In the genomic region with DNA sequence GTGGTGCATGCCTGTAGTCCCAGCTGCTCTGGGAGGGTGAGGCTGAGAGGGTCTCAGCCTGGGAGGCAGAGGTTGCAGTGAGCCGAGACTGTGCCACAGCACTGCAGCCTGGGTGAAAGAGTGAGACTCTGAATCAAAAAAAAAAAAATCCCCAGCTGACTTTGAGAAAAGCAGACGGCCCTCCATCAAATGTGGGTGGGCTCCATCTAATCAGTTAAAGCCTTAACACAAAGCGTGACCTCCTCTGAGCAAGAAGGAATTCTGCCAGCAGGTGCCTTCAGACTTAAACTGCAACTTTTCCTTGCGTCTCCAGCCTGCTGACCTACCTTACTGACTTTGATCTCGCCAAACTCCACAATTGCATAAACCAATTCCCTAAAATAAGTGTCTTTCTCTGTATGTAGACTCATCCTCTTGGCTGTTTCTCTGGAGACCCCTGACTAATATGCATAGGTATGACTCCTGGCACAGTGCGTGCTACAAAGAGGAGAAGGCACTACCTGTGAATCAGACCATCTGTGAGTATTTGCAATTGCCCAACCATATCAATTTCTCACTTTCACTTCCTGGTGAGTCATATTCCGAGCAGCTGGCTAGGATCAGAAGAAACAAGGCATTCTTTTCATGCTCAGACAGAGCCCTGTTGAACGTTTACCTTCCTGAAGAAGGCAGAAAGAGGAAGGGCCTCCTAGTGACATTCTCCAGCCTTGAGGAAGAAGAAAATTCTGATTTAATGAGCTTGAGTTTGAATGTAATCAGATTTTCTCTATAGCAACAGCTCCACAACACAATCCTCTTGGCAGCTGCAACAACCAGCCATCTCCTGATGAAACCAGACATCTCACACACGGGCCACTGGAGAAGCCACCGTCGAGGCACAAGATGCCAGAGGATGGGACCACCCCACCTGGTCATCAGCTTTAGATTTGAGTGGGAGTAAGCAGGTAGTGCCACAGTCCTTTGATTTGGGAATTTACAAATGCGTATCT, we compare ENCODE assay signal across 8 cellular contexts. TPM values are rescaled to one million over a fixed set of nuclear protein-coding genes. Genes with fewer than 3 reads are reported as not detected.
A peak's percentile ranks its signal among the peaks of the same experiment; 100 is the strongest.
DNase-seq lines count a peak whose midpoint lies in the region; ATAC-seq and TF ChIP-seq lines count a peak whose summit lies in the region.

No MANE protein-coding gene starts in this region.

- peak overlapping the region in 1 of 2 donors; percentile 51 for H3K9ac ChIP-seq in liver (ENCODE audit: low read depth in 1 of 2, low read length in 2 of 2)

- CTCF ChIA-PET in HEK293T (lab: Yijun Ruan, JAX), result interaction anchor here (1.0 kb wide), 1 partner anchor 9 kb away, joined by 3 read pairs; no protein-coding TSS in a partner anchor

- in situ Hi-C loops in brain microvascular endothelial cell (cut with HindIII; ENCODE audit: low pct_ligation_motif_present, low sequenced_read_pairs), result no loop called here

- H3K27me3 ChIP-seq in brain microvascular endothelial cell (replicated peaks), result no peaks in the 10 kb centered on the region
- H3K27me3 ChIP-seq in liver (ENCODE audit: control insufficient read depth in 4 of 4, insufficient read depth in 4 of 4, low read length in 3 of 4), result no peaks in the 10 kb centered on the region

- H3K36me3 ChIP-seq in brain microvascular endothelial cell (replicated peaks) (no peaks in the 10 kb centered on the region), liver (ENCODE audit: control insufficient read depth in 4 of 4, insufficient read depth in 3 of 4, low read depth in 1 of 4, low read length in 3 of 4) (no peaks in the 10 kb centered on the region)

- no peaks in the 10 kb centered on the region for H3K9me3 ChIP-seq in liver (ENCODE audit: control insufficient read depth in 4 of 4, low read length in 3 of 4)

- ATAC-seq in GM21526 (IDR thresholded peaks at IDR 0.05; ENCODE audit: low FRiP score, unreplicated experiment), result peak; percentile 95
- ATAC-seq in stimulated activated naive CD8-positive, alpha-beta T cell treated with anti-CD3 and anti-CD28 coated beads, Interleukin-15, Interleukin-2, amounts not matched to agents 100 U/mL and 50 U/mL, for 24 hours, result peak; percentile 88

- H3K4me3 ChIP-seq in brain microvascular endothelial cell (ENCODE audit: low read depth, low read length) (no peak overlapping the region), liver (ENCODE audit: low read depth in 1 of 3, low read length in 3 of 3) (no peak overlapping the region)

- H3K27ac ChIP-seq in brain microvascular endothelial cell, result peak overlapping the region; percentile 91
- H3K27ac ChIP-seq in liver (ENCODE audit: low read depth in 1 of 2, low read length in 2 of 2), result peak overlapping the region; percentile 76 to 86

- POLR2A ChIA-PET in HEK293T (lab: Yijun Ruan, JAX), result no interaction called here

- WGBS in liver, result 50% methylated on average over 12 of the region's 12 CpGs

- peaks cover 5 to 36% (median 19%) of the 10 kb centered on the region in 4 donors for H3K4me1 ChIP-seq in liver (ENCODE audit: control insufficient read depth in 4 of 4, insufficient read depth in 4 of 4, low read length in 3 of 4)

- TF ChIP-seq RAD21 in liver (IDR thresholded peaks at IDR 0.05), result peak in 1 of 2 donors; percentile 38

- peak; percentile 3 for TF ChIP-seq CTCF in brain microvascular endothelial cell (IDR thresholded peaks at IDR 0.05; ENCODE audit: low read depth, low read length, missing control alignments)
- TF ChIP-seq CTCF in liver (IDR thresholded peaks at IDR 0.05; ENCODE audit: low read depth, low read length, missing input control), result no peak

- peak; percentile 49 for DNase-seq in ELF-1 (ENCODE audit: low read depth, low spot score)
- DNase-seq in HT-29 (ENCODE audit: low spot score), result peak; percentile 90
- peak; percentile 97 for DNase-seq in RKO (ENCODE audit: low spot score)
- peak; percentile 96 for DNase-seq in brain microvascular endothelial cell
- DNase-seq in stimulated activated naive CD8-positive, alpha-beta T cell treated with anti-CD3 and anti-CD28 coated beads, Interleukin-15, Interleukin-2, amounts not matched to agents 100 U/mL and 50 U/mL, for 24 hours, result peak; percentile 42
- no peak for DNase-seq in HEK293T (ENCODE audit: extremely low spot score)

TF ChIP-seq in liver, 16 proteins besides CTCF, POLR2A, EP300 and RAD21:
- peak; percentile 40 for TF ChIP-seq YY1 (IDR thresholded peaks at IDR 0.05)
- peak; percentile 42 for TF ChIP-seq SP1 (IDR thresholded peaks at IDR 0.05)
- no peak for TF ChIP-seq HNF4G (IDR thresholded peaks at IDR 0.05)
- TF ChIP-seq JUND (IDR thresholded peaks at IDR 0.05), result peak; percentile 97 to 98
- peak in 1 of 2 donors; percentile 66 for TF ChIP-seq RXRA (IDR thresholded peaks at IDR 0.05)
- TF ChIP-seq FOXA2 (IDR thresholded peaks at IDR 0.05), result no peak
- TF ChIP-seq ATF3 (IDR thresholded peaks at IDR 0.05), result peak; percentile 92
- TF ChIP-seq HNF4A (conservative IDR thresholded peaks at IDR 0.05), result peak in 1 of 2 donors; percentile 56
- TF ChIP-seq MAX (IDR thresholded peaks at IDR 0.05), result no peak
TF ChIP-seq in liver: peak in this region for 6.

TF ChIP-seq in HEK293T, 16 proteins besides CTCF, POLR2A, EP300 and RAD21:
- TF ChIP-seq L3MBTL2 (conservative IDR thresholded peaks at IDR 0.05), result no peak
- no peak for TF ChIP-seq NFRKB (IDR thresholded peaks at IDR 0.05)
- TF ChIP-seq HDGF (IDR thresholded peaks at IDR 0.05; ENCODE audit: borderline replicate concordance), result no peak
- no peak for TF ChIP-seq FOXK2 (IDR thresholded peaks at IDR 0.05)
- no peak for TF ChIP-seq ARNT (IDR thresholded peaks at IDR 0.05)
- no peak for TF ChIP-seq SUZ12 (IDR thresholded peaks at IDR 0.05)

RNA-seq across cellular contexts. Expression of gene CLMN, which starts 54.3 kb away (rescaled TPM):
- 4.4 and 5.3 TPM in 2 replicates for total RNA-seq in HT-29 (2014; rRNA removed; shearing (Covaris generic))
- total RNA-seq in liver, result 10 to 100 TPM in 1 of 2 donors, 1 to 10 TPM in 1; 6.0 to 40.1 TPM
- polyA plus RNA-seq in liver, result 10 to 100 TPM in 1 of 2 donors, 1 to 10 TPM in 1; 8.2 to 41.1 TPM
